Comparison of ENCODE assay signal across 20 cellular contexts in genomic region chr3:72242326-72242725, GRCh38.
DNase-seq lines count a peak whose midpoint lies in the region; ATAC-seq lines count a peak whose summit lies in the region.
"Had no signal": no experiment of that assay in that cellular context is flagged by ENCODE, and none has a peak within 500 bp of the region (broad histone marks: within the 10 kb centered on the region; RNA-seq: fewer than 3 reads in every experiment).

No MANE protein-coding gene starts in this region.

- H3K27ac ChIP-seq in cingulate gyrus (ENCODE audit: low read depth, low read length) (peak overlapping the region; percentile 78), substantia nigra (ENCODE audit: low read depth, low read length, poor library complexity, severe bottlenecking) (peak overlapping the region; percentile 91)
- H3K27ac ChIP-seq: C4-2B, GM23248 had no signal

- no peak for ATAC-seq in HG03159 (IDR thresholded peaks at IDR 0.05; ENCODE audit: unreplicated experiment)
- ATAC-seq: HCT116, PC-3 had no signal

- DNase-seq in Ammon's horn (ENCODE audit: low spot score), result peak; percentile 49
- peak; percentile 83 for DNase-seq in medulla oblongata (ENCODE audit: extremely low spot score)
- DNase-seq in substantia nigra (lab: John Stamatoyannopoulos, UW), result peak in 19 of 49 donors; percentile 10 to 70 (median 31)
- no peak for DNase-seq in NCI-H1048 (lab: John Stamatoyannopoulos, UW)
- DNase-seq in NCI-H446 (lab: John Stamatoyannopoulos, UW), result no peak
- DNase-seq: AML-193; Calu3; CD8-positive, alpha-beta memory T cell; GM23248; MV-4-11; NCI-H1694; NCI-H2081; NCI-H446 treated with DMSO at 0.1 percent for 48 hours; NCI-H526 treated with DMSO at 0.1 percent for 48 hours; PC-3; SHP77 had no signal

Comparison
In these comparisons a context has a peak if more than half of its experiments do, and no peak if none do; other contexts are left out.
1. DNase-seq: peak in Ammon's horn (single experiment) and medulla oblongata (single experiment); none in NCI-H1048 (single experiment) and NCI-H446 (0 of 2).